1 cellular context compared by ENCODE assay signal in genomic region chr15:66359740-66360139, GRCh38.
TF ChIP-seq lines count a peak whose summit lies in the region.

No MANE protein-coding gene starts in this region.

TF ChIP-seq in HepG2, 621 proteins besides CTCF, POLR2A, EP300 and RAD21 (continued from another document and continues in another):
- TF ChIP-seq ZUFSP (CRISPR knock-in tag; IDR thresholded peaks at IDR 0.05; ENCODE audit: borderline replicate concordance): no peak
- no peak for TF ChIP-seq ZNF572 (CRISPR knock-in tag; IDR thresholded peaks at IDR 0.05)
- TF ChIP-seq ZNF784 (CRISPR knock-in tag; IDR thresholded peaks at IDR 0.05; ENCODE audit: borderline replicate concordance): no peak
- TF ChIP-seq NR2F6 (IDR thresholded peaks at IDR 0.05): peak; percentile 14; the same call in 1 of the 2 replicates
- no peak for TF ChIP-seq NR2F6 (CRISPR knock-in tag; IDR thresholded peaks at IDR 0.05)
- no peak for TF ChIP-seq MEF2D (CRISPR knock-in tag; IDR thresholded peaks at IDR 0.05)
- TF ChIP-seq ZNF253 (CRISPR knock-in tag; IDR thresholded peaks at IDR 0.05; ENCODE audit: borderline replicate concordance): no peak
- no peak for TF ChIP-seq ZNF10 (CRISPR knock-in tag; IDR thresholded peaks at IDR 0.05; ENCODE audit: borderline replicate concordance, low read depth)
- no peak for TF ChIP-seq ZNF878 (CRISPR knock-in tag; IDR thresholded peaks at IDR 0.05)
- no peak for TF ChIP-seq REXO4 (CRISPR knock-in tag; IDR thresholded peaks at IDR 0.05; ENCODE audit: borderline replicate concordance)
- no peak for TF ChIP-seq HNRNPL (IDR thresholded peaks at IDR 0.05; ENCODE audit: low read depth, low read length)
- 0 out of 2 replicates have a peak, but pooled peaks have one; percentile 16 for TF ChIP-seq CREM (IDR thresholded peaks at IDR 0.05)
- no peak for TF ChIP-seq CREM (CRISPR knock-in tag; IDR thresholded peaks at IDR 0.05)
- no peak for TF ChIP-seq LCORL (IDR thresholded peaks at IDR 0.05)
- 0 out of 2 replicates have a peak, but pooled peaks have one; percentile 38 for TF ChIP-seq LCORL (CRISPR knock-in tag; IDR thresholded peaks at IDR 0.05)
- no peak for TF ChIP-seq PPARG (CRISPR knock-in tag; conservative IDR thresholded peaks at IDR 0.05)
- TF ChIP-seq ATF7 (IDR thresholded peaks at IDR 0.05): no peak
- TF ChIP-seq ATF7 (CRISPR knock-in tag; IDR thresholded peaks at IDR 0.05): no peak
- no peak for TF ChIP-seq BRF2 (CRISPR knock-in tag; IDR thresholded peaks at IDR 0.05)
- no peak for TF ChIP-seq YEATS2 (CRISPR knock-in tag; IDR thresholded peaks at IDR 0.05; ENCODE audit: borderline replicate concordance)
- no peak for TF ChIP-seq ZBTB42 (CRISPR knock-in tag; IDR thresholded peaks at IDR 0.05)
- TF ChIP-seq FOSL2 (CRISPR knock-in tag; IDR thresholded peaks at IDR 0.05): peak; percentile 85
- no peak for TF ChIP-seq SIN3A (IDR thresholded peaks at IDR 0.05; ENCODE audit: borderline replicate concordance, low read depth, low read length)
- no peak for TF ChIP-seq NFATC3 (CRISPR knock-in tag; IDR thresholded peaks at IDR 0.05)
- TF ChIP-seq ARID3A (IDR thresholded peaks at IDR 0.05; ENCODE audit: low read depth, low read length): peak; percentile 59; the same call in 1 of the 2 replicates
- TF ChIP-seq HNF1B (CRISPR knock-in tag; IDR thresholded peaks at IDR 0.05): no peak
- no peak for TF ChIP-seq CREBL2 (CRISPR knock-in tag; IDR thresholded peaks at IDR 0.05; ENCODE audit: borderline replicate concordance)
- no peak for TF ChIP-seq ZNF414 (CRISPR knock-in tag; IDR thresholded peaks at IDR 0.05)
- peak; percentile 51; the same call in 1 of the 2 replicates for TF ChIP-seq ELF3 (CRISPR knock-in tag; IDR thresholded peaks at IDR 0.05)
- TF ChIP-seq IRX3 (CRISPR knock-in tag; IDR thresholded peaks at IDR 0.05; ENCODE audit: borderline replicate concordance, low read depth): no peak
- no peak for TF ChIP-seq ZNF530 (CRISPR knock-in tag; IDR thresholded peaks at IDR 0.05; ENCODE audit: low read depth)
- TF ChIP-seq MIXL1 (CRISPR knock-in tag; IDR thresholded peaks at IDR 0.05): no peak
- TF ChIP-seq USF2 (IDR thresholded peaks at IDR 0.05; ENCODE audit: low read depth, low read length): no peak
- no peak for TF ChIP-seq USF2 (CRISPR knock-in tag; IDR thresholded peaks at IDR 0.05; ENCODE audit: borderline replicate concordance)
- TF ChIP-seq U2AF1 (optimal IDR thresholded peaks at IDR 0.05; ENCODE audit: low read depth, low read length): no peak
- TF ChIP-seq YY1 (IDR thresholded peaks at IDR 0.05; ENCODE audit: insufficient read depth, insufficient replicate concordance, low read depth, low read length): no peak
- TF ChIP-seq SUZ12 (IDR thresholded peaks at IDR 0.05; ENCODE audit: low read depth, low read length): no peak
- TF ChIP-seq ZNF768 (CRISPR knock-in tag; IDR thresholded peaks at IDR 0.05): no peak
- no peak for TF ChIP-seq ZNF496 (CRISPR knock-in tag; IDR thresholded peaks at IDR 0.05; ENCODE audit: insufficient replicate concordance)
- no peak for TF ChIP-seq ZNF652 (CRISPR knock-in tag; IDR thresholded peaks at IDR 0.05; ENCODE audit: borderline replicate concordance, low read depth)
- peak; percentile 27; the same call in 1 of the 2 replicates for TF ChIP-seq HMG20A (CRISPR knock-in tag; IDR thresholded peaks at IDR 0.05; ENCODE audit: borderline replicate concordance)
- no peak for TF ChIP-seq AKNA (CRISPR knock-in tag; IDR thresholded peaks at IDR 0.05; ENCODE audit: borderline replicate concordance)
- TF ChIP-seq ZSCAN22 (CRISPR knock-in tag; IDR thresholded peaks at IDR 0.05): no peak
- TF ChIP-seq THAP8 (CRISPR knock-in tag; IDR thresholded peaks at IDR 0.05; ENCODE audit: borderline replicate concordance): no peak
- TF ChIP-seq FOXA1 (IDR thresholded peaks at IDR 0.05): no peak
- no peak for TF ChIP-seq FOXA1 (CRISPR knock-in tag; IDR thresholded peaks at IDR 0.05)
- 0 out of 2 replicates have a peak, but pooled peaks have one; percentile 25 for TF ChIP-seq ZFX (CRISPR knock-in tag; IDR thresholded peaks at IDR 0.05; ENCODE audit: low read depth)
- TF ChIP-seq HDAC6 (IDR thresholded peaks at IDR 0.05; ENCODE audit: low read depth, low read length): no peak
- TF ChIP-seq SALL1 (CRISPR knock-in tag; IDR thresholded peaks at IDR 0.05): no peak
- TF ChIP-seq GMEB1 (CRISPR knock-in tag; IDR thresholded peaks at IDR 0.05; ENCODE audit: borderline replicate concordance): no peak
